ENCODE assay signal across 8 cellular contexts in genomic region chr12:105834496-105834895, GRCh38.
"Had no signal": no experiment of that assay in that cellular context is flagged by ENCODE, and none has a peak within 500 bp of the region (broad histone marks: within the 10 kb centered on the region; RNA-seq: fewer than 3 reads in every experiment).

No MANE protein-coding gene starts in this region.

- H3K4me3 ChIP-seq: GM23248, HAP-1 had no signal

- H3K9me3 ChIP-seq: HAP-1 had no signal

- H3K27ac Mint-ChIP-seq: HFFc6 had no signal

- H3K9me3 Mint-ChIP-seq: HFFc6 had no signal

- FAIRE-seq: HepG2 had no signal

- ATAC-seq: HCT116, HepG2 had no signal

- DNase-seq: GM23248, GOT3, H7, HFFc6 had no signal

- H2AFZ ChIP-seq: GM23248 had no signal

- H3K27ac ChIP-seq: GM23248, HL-60 had no signal

- H3K4me3 Mint-ChIP-seq: HFFc6 had no signal

- H3K9ac ChIP-seq: GM23248 had no signal

- H3K4me1 ChIP-seq: HAP-1 had no signal

- H3K36me3 ChIP-seq: HAP-1 had no signal
